1 cellular context compared by ENCODE assay signal in the genomic region with DNA sequence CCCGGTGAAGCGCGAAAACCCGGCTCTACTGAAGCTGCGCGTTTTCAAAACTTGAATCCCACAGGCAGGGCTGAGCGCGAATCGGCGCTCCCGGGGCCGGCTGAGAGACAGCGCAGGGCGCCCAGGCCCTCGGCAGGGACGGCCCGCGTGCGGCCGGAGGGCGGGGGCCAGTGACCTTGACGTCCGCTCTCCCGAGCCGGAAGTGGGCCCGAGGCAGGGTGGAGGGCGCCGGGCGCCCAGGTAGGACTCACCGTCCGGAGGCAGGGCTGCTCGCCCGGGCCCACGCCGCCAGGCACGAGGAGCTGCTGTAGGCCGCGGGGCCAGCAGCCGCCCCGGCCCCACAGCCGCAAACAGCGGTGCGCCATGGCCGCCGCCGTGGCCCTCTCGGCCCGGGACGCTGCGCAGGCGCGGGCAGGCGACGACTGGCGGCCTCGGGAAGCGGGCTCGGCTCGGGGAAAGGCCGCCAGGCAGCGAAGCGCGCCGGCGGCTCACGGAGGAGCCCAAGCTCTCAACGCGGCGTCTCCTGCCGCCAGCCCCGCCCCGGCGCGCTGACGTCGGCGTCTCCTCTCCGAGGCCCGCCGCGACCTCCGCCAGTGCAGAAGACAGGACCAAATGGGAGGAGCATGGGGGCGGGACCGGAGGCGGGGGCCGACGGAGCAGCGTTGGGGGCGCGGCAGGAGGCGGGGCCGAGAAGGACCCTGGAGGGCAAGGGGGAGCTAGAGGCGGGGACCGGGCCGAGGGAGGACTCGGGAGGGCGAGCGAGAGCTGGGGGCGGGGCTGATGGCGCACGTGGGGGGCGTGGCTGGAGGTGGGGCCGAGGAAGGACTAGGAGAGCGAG.
TF ChIP-seq lines count a peak whose summit lies in the region.

A gene (minus strand): TSS at position 510 of the 838 bp plus-strand sequence. CDS start 145 bp downstream, at position 365.

TF ChIP-seq in K562, 482 proteins besides CTCF, POLR2A, EP300 and RAD21 (continued from another document and continues in another):
- TF ChIP-seq, protein P1, sequence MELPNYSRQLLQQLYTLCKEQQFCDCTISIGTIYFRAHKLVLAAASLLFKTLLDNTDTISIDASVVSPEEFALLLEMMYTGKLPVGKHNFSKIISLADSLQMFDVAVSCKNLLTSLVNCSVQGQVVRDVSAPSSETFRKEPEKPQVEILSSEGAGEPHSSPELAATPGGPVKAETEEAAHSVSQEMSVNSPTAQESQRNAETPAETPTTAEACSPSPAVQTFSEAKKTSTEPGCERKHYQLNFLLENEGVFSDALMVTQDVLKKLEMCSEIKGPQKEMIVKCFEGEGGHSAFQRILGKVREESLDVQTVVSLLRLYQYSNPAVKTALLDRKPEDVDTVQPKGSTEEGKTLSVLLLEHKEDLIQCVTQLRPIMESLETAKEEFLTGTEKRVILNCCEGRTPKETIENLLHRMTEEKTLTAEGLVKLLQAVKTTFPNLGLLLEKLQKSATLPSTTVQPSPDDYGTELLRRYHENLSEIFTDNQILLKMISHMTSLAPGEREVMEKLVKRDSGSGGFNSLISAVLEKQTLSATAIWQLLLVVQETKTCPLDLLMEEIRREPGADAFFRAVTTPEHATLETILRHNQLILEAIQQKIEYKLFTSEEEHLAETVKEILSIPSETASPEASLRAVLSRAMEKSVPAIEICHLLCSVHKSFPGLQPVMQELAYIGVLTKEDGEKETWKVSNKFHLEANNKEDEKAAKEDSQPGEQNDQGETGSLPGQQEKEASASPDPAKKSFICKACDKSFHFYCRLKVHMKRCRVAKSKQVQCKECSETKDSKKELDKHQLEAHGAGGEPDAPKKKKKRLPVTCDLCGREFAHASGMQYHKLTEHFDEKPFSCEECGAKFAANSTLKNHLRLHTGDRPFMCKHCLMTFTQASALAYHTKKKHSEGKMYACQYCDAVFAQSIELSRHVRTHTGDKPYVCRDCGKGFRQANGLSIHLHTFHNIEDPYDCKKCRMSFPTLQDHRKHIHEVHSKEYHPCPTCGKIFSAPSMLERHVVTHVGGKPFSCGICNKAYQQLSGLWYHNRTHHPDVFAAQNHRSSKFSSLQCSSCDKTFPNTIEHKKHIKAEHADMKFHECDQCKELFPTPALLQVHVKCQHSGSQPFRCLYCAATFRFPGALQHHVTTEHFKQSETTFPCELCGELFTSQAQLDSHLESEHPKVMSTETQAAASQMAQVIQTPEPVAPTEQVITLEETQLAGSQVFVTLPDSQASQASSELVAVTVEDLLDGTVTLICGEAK (IDR thresholded peaks at IDR 0.05) = peak; percentile 63; the same call in 1 of the 2 replicates
- TF ChIP-seq, protein P1 (CRISPR knock-in tag; IDR thresholded peaks at IDR 0.05) = no peak
- TF ChIP-seq, protein P2, sequence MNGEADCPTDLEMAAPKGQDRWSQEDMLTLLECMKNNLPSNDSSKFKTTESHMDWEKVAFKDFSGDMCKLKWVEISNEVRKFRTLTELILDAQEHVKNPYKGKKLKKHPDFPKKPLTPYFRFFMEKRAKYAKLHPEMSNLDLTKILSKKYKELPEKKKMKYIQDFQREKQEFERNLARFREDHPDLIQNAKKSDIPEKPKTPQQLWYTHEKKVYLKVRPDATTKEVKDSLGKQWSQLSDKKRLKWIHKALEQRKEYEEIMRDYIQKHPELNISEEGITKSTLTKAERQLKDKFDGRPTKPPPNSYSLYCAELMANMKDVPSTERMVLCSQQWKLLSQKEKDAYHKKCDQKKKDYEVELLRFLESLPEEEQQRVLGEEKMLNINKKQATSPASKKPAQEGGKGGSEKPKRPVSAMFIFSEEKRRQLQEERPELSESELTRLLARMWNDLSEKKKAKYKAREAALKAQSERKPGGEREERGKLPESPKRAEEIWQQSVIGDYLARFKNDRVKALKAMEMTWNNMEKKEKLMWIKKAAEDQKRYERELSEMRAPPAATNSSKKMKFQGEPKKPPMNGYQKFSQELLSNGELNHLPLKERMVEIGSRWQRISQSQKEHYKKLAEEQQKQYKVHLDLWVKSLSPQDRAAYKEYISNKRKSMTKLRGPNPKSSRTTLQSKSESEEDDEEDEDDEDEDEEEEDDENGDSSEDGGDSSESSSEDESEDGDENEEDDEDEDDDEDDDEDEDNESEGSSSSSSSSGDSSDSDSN (IDR thresholded peaks at IDR 0.05; ENCODE audit: borderline replicate concordance in 1 of 2, low read depth in 2 of 2, low read length in 2 of 2) = peak; percentile 68 to 92
- TF ChIP-seq GATAD2A (IDR thresholded peaks at IDR 0.05) (peak; percentile 21; the same call in 1 of the 2 replicates), SRSF7 (optimal IDR thresholded peaks at IDR 0.05; ENCODE audit: low read depth, low read length) (no peak), FOXM1 (IDR thresholded peaks at IDR 0.05; ENCODE audit: low read depth) (no peak), FOXM1 (CRISPR knock-in tag; IDR thresholded peaks at IDR 0.05; ENCODE audit: low read depth) (peak; percentile 74; the same call in 1 of the 2 replicates), HNRNPL (IDR thresholded peaks at IDR 0.05; ENCODE audit: low read depth, low read length) (0 out of 2 replicates have a peak, but pooled peaks have one; percentile 67), NUFIP1 (IDR thresholded peaks at IDR 0.05; ENCODE audit: partially characterized antibody) (peak; percentile 26), NRF1 (conservative IDR thresholded peaks at IDR 0.05 in 1 of 2, IDR thresholded peaks at IDR 0.05 in 1 of 2) (peak; percentile 95 to 96), KLF13 (tag; IDR thresholded peaks at IDR 0.05; ENCODE audit: borderline replicate concordance, low read depth) (0 out of 2 replicates have a peak, but pooled peaks have one; percentile 47), CHD1 (IDR thresholded peaks at IDR 0.05; ENCODE audit: low read length) (peak; percentile 94), GATAD2B (IDR thresholded peaks at IDR 0.05; ENCODE audit: borderline replicate concordance) (peak; percentile 97), MTA3 (IDR thresholded peaks at IDR 0.05; ENCODE audit: borderline replicate concordance) (0 out of 2 replicates have a peak, but pooled peaks have one; percentile 87), TAF1 (IDR thresholded peaks at IDR 0.05; ENCODE audit: control insufficient read depth, extremely low read depth, insufficient read depth, low read length, severe bottlenecking) (peak; percentile 88), MYC (IDR thresholded peaks at IDR 0.05; ENCODE audit: low read depth, low read length) (peak; percentile 83), MYC (CRISPR knock-in tag; IDR thresholded peaks at IDR 0.05; ENCODE audit: borderline replicate concordance, low read depth) (no peak), CXXC5 (CRISPR knock-in tag; IDR thresholded peaks at IDR 0.05) (peak; percentile 90), SIN3B (IDR thresholded peaks at IDR 0.05; ENCODE audit: low read depth) (peak; percentile 82), ZBTB17 (CRISPR knock-in tag; IDR thresholded peaks at IDR 0.05) (peak; percentile 81), RBM17 (IDR thresholded peaks at IDR 0.05; ENCODE audit: borderline replicate concordance, low read depth, low read length) (no peak), KDM2B (CRISPR knock-in tag; IDR thresholded peaks at IDR 0.05) (no peak), ELF2 (CRISPR knock-in tag; IDR thresholded peaks at IDR 0.05) (peak; percentile 78), POLR3G (IDR thresholded peaks at IDR 0.05; ENCODE audit: extremely low read depth, insufficient read length, insufficient replicate concordance) (no peak)
- TF ChIP-seq, protein P3, sequence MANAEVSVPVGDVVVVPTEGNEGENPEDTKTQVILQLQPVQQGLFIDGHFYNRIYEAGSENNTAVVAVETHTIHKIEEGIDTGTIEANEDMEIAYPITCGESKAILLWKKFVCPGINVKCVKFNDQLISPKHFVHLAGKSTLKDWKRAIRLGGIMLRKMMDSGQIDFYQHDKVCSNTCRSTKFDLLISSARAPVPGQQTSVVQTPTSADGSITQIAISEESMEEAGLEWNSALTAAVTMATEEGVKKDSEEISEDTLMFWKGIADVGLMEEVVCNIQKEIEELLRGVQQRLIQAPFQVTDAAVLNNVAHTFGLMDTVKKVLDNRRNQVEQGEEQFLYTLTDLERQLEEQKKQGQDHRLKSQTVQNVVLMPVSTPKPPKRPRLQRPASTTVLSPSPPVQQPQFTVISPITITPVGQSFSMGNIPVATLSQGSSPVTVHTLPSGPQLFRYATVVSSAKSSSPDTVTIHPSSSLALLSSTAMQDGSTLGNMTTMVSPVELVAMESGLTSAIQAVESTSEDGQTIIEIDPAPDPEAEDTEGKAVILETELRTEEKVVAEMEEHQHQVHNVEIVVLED (CRISPR knock-in tag; IDR thresholded peaks at IDR 0.05) = peak; percentile 92
- TF ChIP-seq, protein P4, sequence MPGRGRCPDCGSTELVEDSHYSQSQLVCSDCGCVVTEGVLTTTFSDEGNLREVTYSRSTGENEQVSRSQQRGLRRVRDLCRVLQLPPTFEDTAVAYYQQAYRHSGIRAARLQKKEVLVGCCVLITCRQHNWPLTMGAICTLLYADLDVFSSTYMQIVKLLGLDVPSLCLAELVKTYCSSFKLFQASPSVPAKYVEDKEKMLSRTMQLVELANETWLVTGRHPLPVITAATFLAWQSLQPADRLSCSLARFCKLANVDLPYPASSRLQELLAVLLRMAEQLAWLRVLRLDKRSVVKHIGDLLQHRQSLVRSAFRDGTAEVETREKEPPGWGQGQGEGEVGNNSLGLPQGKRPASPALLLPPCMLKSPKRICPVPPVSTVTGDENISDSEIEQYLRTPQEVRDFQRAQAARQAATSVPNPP (IDR thresholded peaks at IDR 0.05; ENCODE audit: borderline replicate concordance, insufficient read depth, insufficient read length) = no peak
- TF ChIP-seq, protein P5, sequence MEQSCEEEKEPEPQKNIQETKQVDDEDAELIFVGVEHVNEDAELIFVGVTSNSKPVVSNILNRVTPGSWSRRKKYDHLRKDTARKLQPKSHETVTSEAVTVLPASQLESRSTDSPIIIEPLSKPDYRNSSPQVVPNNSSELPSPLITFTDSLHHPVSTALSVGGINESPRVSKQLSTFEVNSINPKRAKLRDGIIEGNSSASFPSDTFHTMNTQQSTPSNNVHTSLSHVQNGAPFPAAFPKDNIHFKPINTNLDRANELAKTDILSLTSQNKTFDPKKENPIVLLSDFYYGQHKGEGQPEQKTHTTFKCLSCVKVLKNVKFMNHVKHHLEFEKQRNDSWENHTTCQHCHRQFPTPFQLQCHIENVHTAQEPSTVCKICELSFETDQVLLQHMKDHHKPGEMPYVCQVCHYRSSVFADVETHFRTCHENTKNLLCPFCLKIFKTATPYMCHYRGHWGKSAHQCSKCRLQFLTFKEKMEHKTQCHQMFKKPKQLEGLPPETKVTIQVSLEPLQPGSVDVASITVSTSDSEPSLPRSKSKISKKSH (CRISPR knock-in tag; IDR thresholded peaks at IDR 0.05) = no peak
- TF ChIP-seq, protein P6, sequence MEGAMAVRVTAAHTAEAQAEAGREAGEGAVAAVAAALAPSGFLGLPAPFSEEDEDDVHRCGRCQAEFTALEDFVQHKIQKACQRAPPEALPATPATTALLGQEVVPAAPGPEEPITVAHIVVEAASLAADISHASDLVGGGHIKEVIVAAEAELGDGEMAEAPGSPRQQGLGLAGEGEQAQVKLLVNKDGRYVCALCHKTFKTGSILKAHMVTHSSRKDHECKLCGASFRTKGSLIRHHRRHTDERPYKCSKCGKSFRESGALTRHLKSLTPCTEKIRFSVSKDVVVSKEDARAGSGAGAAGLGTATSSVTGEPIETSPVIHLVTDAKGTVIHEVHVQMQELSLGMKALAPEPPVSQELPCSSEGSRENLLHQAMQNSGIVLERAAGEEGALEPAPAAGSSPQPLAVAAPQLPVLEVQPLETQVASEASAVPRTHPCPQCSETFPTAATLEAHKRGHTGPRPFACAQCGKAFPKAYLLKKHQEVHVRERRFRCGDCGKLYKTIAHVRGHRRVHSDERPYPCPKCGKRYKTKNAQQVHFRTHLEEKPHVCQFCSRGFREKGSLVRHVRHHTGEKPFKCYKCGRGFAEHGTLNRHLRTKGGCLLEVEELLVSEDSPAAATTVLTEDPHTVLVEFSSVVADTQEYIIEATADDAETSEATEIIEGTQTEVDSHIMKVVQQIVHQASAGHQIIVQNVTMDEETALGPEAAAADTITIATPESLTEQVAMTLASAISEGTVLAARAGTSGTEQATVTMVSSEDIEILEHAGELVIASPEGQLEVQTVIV (CRISPR knock-in tag; IDR thresholded peaks at IDR 0.05; ENCODE audit: borderline replicate concordance) = peak; percentile 52; the same call in 1 of the 2 replicates
- TF ChIP-seq, protein P7, sequence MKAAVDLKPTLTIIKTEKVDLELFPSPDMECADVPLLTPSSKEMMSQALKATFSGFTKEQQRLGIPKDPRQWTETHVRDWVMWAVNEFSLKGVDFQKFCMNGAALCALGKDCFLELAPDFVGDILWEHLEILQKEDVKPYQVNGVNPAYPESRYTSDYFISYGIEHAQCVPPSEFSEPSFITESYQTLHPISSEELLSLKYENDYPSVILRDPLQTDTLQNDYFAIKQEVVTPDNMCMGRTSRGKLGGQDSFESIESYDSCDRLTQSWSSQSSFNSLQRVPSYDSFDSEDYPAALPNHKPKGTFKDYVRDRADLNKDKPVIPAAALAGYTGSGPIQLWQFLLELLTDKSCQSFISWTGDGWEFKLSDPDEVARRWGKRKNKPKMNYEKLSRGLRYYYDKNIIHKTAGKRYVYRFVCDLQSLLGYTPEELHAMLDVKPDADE (conservative IDR thresholded peaks at IDR 0.05; ENCODE audit: control insufficient read depth, low read depth, low read length) = peak; percentile 76
- TF ChIP-seq, protein P8, sequence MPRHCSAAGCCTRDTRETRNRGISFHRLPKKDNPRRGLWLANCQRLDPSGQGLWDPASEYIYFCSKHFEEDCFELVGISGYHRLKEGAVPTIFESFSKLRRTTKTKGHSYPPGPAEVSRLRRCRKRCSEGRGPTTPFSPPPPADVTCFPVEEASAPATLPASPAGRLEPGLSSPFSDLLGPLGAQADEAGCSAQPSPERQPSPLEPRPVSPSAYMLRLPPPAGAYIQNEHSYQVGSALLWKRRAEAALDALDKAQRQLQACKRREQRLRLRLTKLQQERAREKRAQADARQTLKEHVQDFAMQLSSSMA (CRISPR knock-in tag; IDR thresholded peaks at IDR 0.05) = peak; percentile 20; the same call in 1 of the 2 replicates
